Comparison of ENCODE assay signal across 20 cellular contexts in the genomic region with DNA sequence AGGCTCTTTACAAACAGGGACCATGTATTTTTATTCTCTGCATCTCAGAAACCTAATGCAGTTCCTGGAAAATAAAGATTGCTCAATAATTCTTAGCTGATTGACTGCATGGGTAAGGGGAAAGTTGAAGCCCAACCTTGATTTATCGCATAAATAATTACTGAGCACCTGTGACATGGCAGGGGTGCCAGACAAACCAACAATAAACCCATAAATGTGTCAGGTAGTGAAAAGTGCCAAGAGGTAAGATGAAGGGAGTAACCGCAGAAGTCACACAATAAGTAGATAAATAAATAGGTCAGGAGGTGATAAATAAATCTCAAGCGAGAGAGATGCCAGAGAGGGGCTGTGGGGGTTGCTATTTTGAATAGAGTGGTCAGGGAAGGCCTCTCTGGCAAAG.
"Had no signal": no experiment of that assay in that cellular context is flagged by ENCODE, and none has a peak within 500 bp of the region (broad histone marks: within the 10 kb centered on the region; RNA-seq: fewer than 3 reads in every experiment).

No MANE protein-coding gene starts in this region.

- H3K79me2 ChIP-seq: parathyroid adenoma had no signal

- H3K27ac ChIP-seq: brain microvascular endothelial cell, dorsolateral prefrontal cortex, epithelial cell of prostate, parathyroid adenoma, sigmoid colon, spleen, testis, upper lobe of left lung had no signal

- ATAC-seq: activated CD8-positive, alpha-beta T cell treated with anti-CD3 and anti-CD28 coated beads, Interleukin-2, amount 10 ng/mL, durations not matched to agents 7 days and 5 days; activated naive CD8-positive, alpha-beta T cell treated with anti-CD3 and anti-CD28 coated beads, Interleukin-2, amount 50 U/mL, for 24 hours; naive thymus-derived CD4-positive, alpha-beta T cell; stimulated activated memory B cell treated with anti-CD40 and anti-IgM and Interleukin-4, amounts not matched to agents 10 μg/mL and 1 μg/mL and 100 μg/mL, for 72 hours had no signal

- DNase-seq: activated CD4-positive, alpha-beta T cell treated with anti-CD3 and anti-CD28 coated beads, Interleukin-2, amount 10 ng/mL, durations not matched to agents 24 days and 14 days; activated CD8-positive, alpha-beta T cell treated with anti-CD3 and anti-CD28 coated beads, Interleukin-2, amount 10 ng/mL, durations not matched to agents 7 days and 5 days; activated naive CD4-positive, alpha-beta T cell treated with anti-CD3 and anti-CD28 coated beads, Interleukin-2, amount 10 ng/mL, durations not matched to agents 7 days and 5 days; activated naive CD8-positive, alpha-beta T cell treated with anti-CD3 and anti-CD28 coated beads, Interleukin-2, amount 50 U/mL, for 24 hours; activated T-cell treated with anti-CD3 and anti-CD28 coated beads, Interleukin-2, amount 50 U/mL, for 24 hours; anterior cingulate cortex; brain microvascular endothelial cell; central memory CD4-positive, alpha-beta T cell; dorsolateral prefrontal cortex; endodermal cell; foreskin fibroblast; naive thymus-derived CD4-positive, alpha-beta T cell; sigmoid colon; spleen; stimulated activated CD4-positive, alpha-beta T cell treated with anti-CD3 and anti-CD28 coated beads, Interleukin-4, amount 100 ng/mL, for 4 hours; testis; upper lobe of left lung had no signal

- H3K4me3 ChIP-seq: dorsolateral prefrontal cortex, sigmoid colon, spleen, testis, upper lobe of left lung had no signal

- H3K9me3 ChIP-seq: sigmoid colon, testis had no signal

- H3K36me3 ChIP-seq: brain microvascular endothelial cell, sigmoid colon, spleen, upper lobe of left lung had no signal

- H3K27me3 ChIP-seq: brain microvascular endothelial cell, sigmoid colon, testis, upper lobe of left lung had no signal

- H2AFZ ChIP-seq: parathyroid adenoma had no signal

- H3K4me1 ChIP-seq: sigmoid colon, spleen, testis, upper lobe of left lung had no signal
